ENCODE assay signal across 33 cellular contexts in genomic region chr1:90573736-90574135, GRCh38.
DNase-seq lines count a peak whose midpoint lies in the region; ATAC-seq and FAIRE-seq lines count a peak whose summit lies in the region.
"Had no signal": no experiment of that assay in that cellular context is flagged by ENCODE, and none has a peak within 500 bp of the region (broad histone marks: within the 10 kb centered on the region; RNA-seq: fewer than 3 reads in every experiment).

No MANE protein-coding gene starts in this region.

- no peaks in the 10 kb centered on the region for H3K9me3 Mint-ChIP-seq in activated naive CD8-positive, alpha-beta T cell treated with anti-CD3 and anti-CD28 coated beads, Interleukin-2, amount 50 U/mL, for 24 hours
- H3K9me3 Mint-ChIP-seq: CD4-positive, alpha-beta memory T cell; CD4-positive, alpha-beta T cell; CD4-positive, CD25-positive, alpha-beta regulatory T cell; CD8-positive, alpha-beta memory T cell; CD8-positive, alpha-beta T cell had no signal

- 11 to 42% (median 23%) methylated on average over 3 of the region's 3 CpGs for WGBS in small intestine, 3 donors

- no peak overlapping the region for H3K4me3 ChIP-seq in small intestine (ENCODE audit: low read depth in 1 of 2, low read length in 2 of 2)
- H3K4me3 ChIP-seq: A549; BLaER1; BLaER1 treated with 17β-estradiol and CSF1 and Interleukin-3, amounts not matched to agents 10 nM and 100 nM had no signal

- no peak for FAIRE-seq in small intestine (lab: Jason Lieb, UNC)
- FAIRE-seq: A204.1, A549, D721Med had no signal

- H3K27me3 Mint-ChIP-seq in activated naive CD8-positive, alpha-beta T cell treated with anti-CD3 and anti-CD28 coated beads, Interleukin-2, amount 50 U/mL, for 24 hours: peaks cover 6% of the 10 kb centered on the region

- no peaks in the 10 kb centered on the region for H3K4me1 ChIP-seq in small intestine (ENCODE audit: control insufficient read depth in 2 of 2, insufficient read depth in 1 of 2, low read depth in 1 of 2, low read length in 1 of 2)
- H3K4me1 ChIP-seq: A549, BE2C, BLaER1, Caco-2 had no signal

- DNase-seq in left colon: no peak
- DNase-seq in small intestine: peak; percentile 69
- DNase-seq in activated naive CD8-positive, alpha-beta T cell treated with anti-CD3 and anti-CD28 coated beads, Interleukin-2, amount 50 U/mL, for 24 hours: no peak
- DNase-seq: 8988T; ACHN; AML-193; BE2C; C1 segment of cervical spinal cord; Caco-2; Calu3; CD4-positive, alpha-beta memory T cell; CD4-positive, alpha-beta T cell; CD4-positive, CD25-positive, alpha-beta regulatory T cell; CD8-positive, alpha-beta memory T cell; CD8-positive, alpha-beta T cell; COR-L47; DMS 273 treated with DMSO at 0.1 percent for 48 hours; DMS153; DMS53; DMS79; DMS79 treated with DMSO at 0.1 percent for 48 hours; DND-41; EL had no signal

- no peaks in the 10 kb centered on the region for H3K4me1 Mint-ChIP-seq in activated naive CD8-positive, alpha-beta T cell treated with anti-CD3 and anti-CD28 coated beads, Interleukin-2, amount 50 U/mL, for 24 hours
- H3K4me1 Mint-ChIP-seq: B cell; CD14-positive monocyte; CD4-positive, alpha-beta memory T cell; CD4-positive, CD25-positive, alpha-beta regulatory T cell; CD8-positive, alpha-beta memory T cell had no signal

- H3K36me3 ChIP-seq in small intestine (ENCODE audit: control insufficient read depth in 2 of 2, insufficient read depth in 2 of 2, low read length in 2 of 2): no peaks in the 10 kb centered on the region
- H3K36me3 ChIP-seq: BE2C; BLaER1; BLaER1 treated with 17β-estradiol and CSF1 and Interleukin-3, amounts not matched to agents 10 nM and 100 nM had no signal

- no peaks in the 10 kb centered on the region for H3K36me3 Mint-ChIP-seq in activated naive CD8-positive, alpha-beta T cell treated with anti-CD3 and anti-CD28 coated beads, Interleukin-2, amount 50 U/mL, for 24 hours (ENCODE audit: low read depth)
- H3K36me3 Mint-ChIP-seq: CD14-positive monocyte; CD4-positive, alpha-beta memory T cell; CD4-positive, CD25-positive, alpha-beta regulatory T cell; CD8-positive, alpha-beta memory T cell; CD8-positive, alpha-beta T cell had no signal

- ATAC-seq in left colon: peak; percentile 96
- ATAC-seq in GM18519 (IDR thresholded peaks at IDR 0.05; ENCODE audit: low FRiP score, unreplicated experiment): no peak
- no peak for ATAC-seq in activated naive CD8-positive, alpha-beta T cell treated with anti-CD3 and anti-CD28 coated beads, Interleukin-2, amount 50 U/mL, for 24 hours
- ATAC-seq: A549; CD8-positive, alpha-beta T cell had no signal

- H3K27ac ChIP-seq in small intestine (ENCODE audit: low read depth in 1 of 2, low read length in 1 of 2): no peak overlapping the region
- H3K27ac ChIP-seq: 22Rv1; A549; BLaER1; BLaER1 treated with 17β-estradiol and CSF1 and Interleukin-3, amounts not matched to agents 10 nM and 100 nM; C4-2B had no signal

- intact Hi-C loops in left colon (cut with DNase I, micrococcal nuclease): no loop called here

- H3K4me3 Mint-ChIP-seq in activated naive CD8-positive, alpha-beta T cell treated with anti-CD3 and anti-CD28 coated beads, Interleukin-2, amount 50 U/mL, for 24 hours: no peak overlapping the region
- H3K4me3 Mint-ChIP-seq: B cell; CD14-positive monocyte; CD4-positive, alpha-beta memory T cell; CD4-positive, alpha-beta T cell; CD4-positive, CD25-positive, alpha-beta regulatory T cell; CD8-positive, alpha-beta memory T cell; CD8-positive, alpha-beta T cell had no signal

- H3K9me3 ChIP-seq in small intestine (ENCODE audit: control insufficient read depth, low read depth): no peaks in the 10 kb centered on the region
- H3K9me3 ChIP-seq: A549, BE2C, BLaER1, Caco-2 had no signal

- no peaks in the 10 kb centered on the region for H3K27me3 ChIP-seq in small intestine (ENCODE audit: control insufficient read depth in 2 of 2, insufficient read depth in 2 of 2, low read length in 2 of 2)
- H3K27me3 ChIP-seq: BE2C; BLaER1; BLaER1 treated with 17β-estradiol and CSF1 and Interleukin-3, amounts not matched to agents 10 nM and 100 nM had no signal

- no peak overlapping the region for H3K27ac Mint-ChIP-seq in activated naive CD8-positive, alpha-beta T cell treated with anti-CD3 and anti-CD28 coated beads, Interleukin-2, amount 50 U/mL, for 24 hours
- H3K27ac Mint-ChIP-seq: B cell; CD14-positive monocyte; CD4-positive, alpha-beta memory T cell; CD4-positive, alpha-beta T cell; CD4-positive, CD25-positive, alpha-beta regulatory T cell; CD8-positive, alpha-beta memory T cell; CD8-positive, alpha-beta T cell had no signal
